ENCODE assay signal across 16 cellular contexts in genomic region chr20:41308726-41309413, GRCh38. TPM values are rescaled to one million over a fixed set of nuclear protein-coding genes. Genes with fewer than 3 reads are reported as not detected.
A peak's percentile ranks its signal among the peaks of the same experiment; 100 is the strongest.
DNase-seq lines count a peak whose midpoint lies in the region; ATAC-seq, FAIRE-seq and TF ChIP-seq lines count a peak whose summit lies in the region.
"Had no signal": no experiment of that assay in that cellular context is flagged by ENCODE, and none has a peak within 500 bp of the region (broad histone marks: within the 10 kb centered on the region; RNA-seq: fewer than 3 reads in every experiment).

No MANE protein-coding gene starts in this region.

- intact Hi-C loops in breast epithelium (cut with DNase I; ENCODE audit: low total_unique reads) (no loop called here), tibial artery (cut with DNase I; ENCODE audit: low total_unique reads) (no loop called here)
- intact Hi-C loops in activated CD4-positive, alpha-beta memory T cell treated with anti-CD3 and anti-CD28 coated beads for 36 hours (cut with micrococcal nuclease) = no loop called here

- FAIRE-seq in frontal cortex (lab: Jason Lieb, UNC) = no peak

- H3K9me3 ChIP-seq in breast epithelium (no peaks in the 10 kb centered on the region), tibial artery (no peaks in the 10 kb centered on the region)

- H3K4me1 ChIP-seq in breast epithelium (peaks cover 0 to 7% of the 10 kb centered on the region in 2 donors), tibial artery (peaks cover 0 to 80% (median 18%) of the 10 kb centered on the region in 4 donors)

- H3K27ac ChIP-seq in breast epithelium (peak overlapping the region; percentile 18 to 82), layer of hippocampus (ENCODE audit: low read depth, low read length) (peak overlapping the region; percentile 55), tibial artery (peak overlapping the region; percentile 71 to 76)

- H3K27me3 Mint-ChIP-seq in activated T-helper 17 cell treated with anti-CD3 and anti-CD28 coated beads, Interleukin-2, amount 50 U/mL, for 72 hours = no peaks in the 10 kb centered on the region
- H3K27me3 Mint-ChIP-seq in activated CD4-positive, alpha-beta memory T cell treated with anti-CD3 and anti-CD28 coated beads for 36 hours = no peaks in the 10 kb centered on the region
- H3K27me3 Mint-ChIP-seq: activated T-cell treated with anti-CD3 and anti-CD28 coated beads, Interleukin-2, amount 50 U/mL, for 24 hours; T-helper 17 cell had no signal

- no peak for ATAC-seq in activated T-helper 17 cell treated with anti-CD3 and anti-CD28 coated beads, Interleukin-2, amount 50 U/mL, for 72 hours (replicated peaks)
- ATAC-seq: T-helper 17 cell had no signal

- H3K36me3 ChIP-seq in breast epithelium = no peaks in the 10 kb centered on the region
- H3K36me3 ChIP-seq in tibial artery = no peaks in the 10 kb centered on the region

- H3K4me3 ChIP-seq in breast epithelium (no peak overlapping the region), tibial artery (no peak overlapping the region)

- no peaks in the 10 kb centered on the region for H3K36me3 Mint-ChIP-seq in activated T-helper 17 cell treated with anti-CD3 and anti-CD28 coated beads, Interleukin-2, amount 50 U/mL, for 72 hours (ENCODE audit: low read depth)
- no peaks in the 10 kb centered on the region for H3K36me3 Mint-ChIP-seq in activated CD4-positive, alpha-beta memory T cell treated with anti-CD3 and anti-CD28 coated beads for 36 hours

- H3K4me1 Mint-ChIP-seq in activated T-helper 17 cell treated with anti-CD3 and anti-CD28 coated beads, Interleukin-2, amount 50 U/mL, for 72 hours = peaks cover 9% of the 10 kb centered on the region
- H3K4me1 Mint-ChIP-seq in activated CD4-positive, alpha-beta memory T cell treated with anti-CD3 and anti-CD28 coated beads for 36 hours (ENCODE audit: low read depth) = peaks cover under 1% of the 10 kb centered on the region

- H3K4me3 Mint-ChIP-seq in activated T-helper 17 cell treated with anti-CD3 and anti-CD28 coated beads, Interleukin-2, amount 50 U/mL, for 72 hours = no peak overlapping the region
- no peak overlapping the region for H3K4me3 Mint-ChIP-seq in activated CD4-positive, alpha-beta memory T cell treated with anti-CD3 and anti-CD28 coated beads for 36 hours
- H3K4me3 Mint-ChIP-seq: activated T-cell treated with anti-CD3 and anti-CD28 coated beads, Interleukin-2, amount 50 U/mL, for 24 hours; endodermal cell; immature natural killer cell; T-helper 17 cell had no signal

- POLR2A ChIA-PET in activated CD4-positive, alpha-beta memory T cell treated with anti-CD3 and anti-CD28 coated beads for 36 hours (lab: Charles Lee) = no interaction called here

- no peaks in the 10 kb centered on the region for H3K9me3 Mint-ChIP-seq in activated T-helper 17 cell treated with anti-CD3 and anti-CD28 coated beads, Interleukin-2, amount 50 U/mL, for 72 hours
- H3K9me3 Mint-ChIP-seq in activated CD4-positive, alpha-beta memory T cell treated with anti-CD3 and anti-CD28 coated beads for 36 hours = no peaks in the 10 kb centered on the region
- H3K9me3 Mint-ChIP-seq: activated T-cell treated with anti-CD3 and anti-CD28 coated beads, Interleukin-2, amount 50 U/mL, for 24 hours; endodermal cell; immature natural killer cell had no signal

- TF ChIP-seq POLR2A in breast epithelium (IDR thresholded peaks at IDR 0.05) = no peak

- no peak overlapping the region for H3K27ac Mint-ChIP-seq in activated T-helper 17 cell treated with anti-CD3 and anti-CD28 coated beads, Interleukin-2, amount 50 U/mL, for 72 hours
- H3K27ac Mint-ChIP-seq in activated CD4-positive, alpha-beta memory T cell treated with anti-CD3 and anti-CD28 coated beads for 36 hours = no peak overlapping the region
- H3K27ac Mint-ChIP-seq: activated T-cell treated with anti-CD3 and anti-CD28 coated beads, Interleukin-2, amount 50 U/mL, for 24 hours; endodermal cell; T-helper 17 cell had no signal

- no peaks in the 10 kb centered on the region for H3K27me3 ChIP-seq in breast epithelium
- no peaks in the 10 kb centered on the region for H3K27me3 ChIP-seq in layer of hippocampus (ENCODE audit: control insufficient read depth, insufficient read depth, low read length)
- H3K27me3 ChIP-seq in tibial artery = no peaks in the 10 kb centered on the region

- DNase-seq in Kasumi-1 (lab: John Stamatoyannopoulos, UW) = peak; percentile 50 to 62
- no peak for DNase-seq in breast epithelium (ENCODE audit: low spot score in 2 of 2)
- no peak for DNase-seq in tibial artery
- no peak for DNase-seq in midbrain (lab: John Stamatoyannopoulos, UW)
- DNase-seq in frontal cortex (ENCODE audit: low spot score in 2 of 2) = no peak
- no peak for DNase-seq in activated CD4-positive, alpha-beta memory T cell treated with anti-CD3 and anti-CD28 coated beads for 36 hours
- DNase-seq: activated T-cell treated with anti-CD3 and anti-CD28 coated beads, Interleukin-2, amount 50 U/mL, for 24 hours; DMS 273 treated with DMSO at 0.1 percent for 48 hours; endodermal cell; immature natural killer cell; NCI-H510A; T-helper 17 cell had no signal

- CTCF ChIA-PET in activated CD4-positive, alpha-beta memory T cell treated with anti-CD3 and anti-CD28 coated beads for 36 hours (lab: Charles Lee) = interaction anchor here (0.8 kb wide), 1 partner anchor 31 kb away, joined by 3 read pairs; no protein-coding TSS in a partner anchor

- TF ChIP-seq CTCF in breast epithelium (IDR thresholded peaks at IDR 0.05) (no peak), tibial artery (IDR thresholded peaks at IDR 0.05) (no peak)

RNA-seq across cellular contexts. Expression of gene ZHX3, which starts 8.7 kb away (rescaled TPM):
- total RNA-seq in breast epithelium (10 to 100 TPM; 34.4 to 35.7 (median 34.6) TPM), frontal cortex (14.3 TPM)
- 1 to 10 TPM; 6.9 to 9.6 TPM for total RNA-seq in activated T-helper 17 cell treated with anti-CD3 and anti-CD28 coated beads, Interleukin-2, amount 50 U/mL, for 72 hours
- 10 to 100 TPM in 1 of 2 experiments, 1 to 10 TPM in 1; 9.4 to 11.3 TPM for total RNA-seq in activated CD4-positive, alpha-beta memory T cell treated with anti-CD3 and anti-CD28 coated beads for 36 hours

RNA-seq across cellular contexts. Expression of gene LPIN3, which starts 31.8 kb away (rescaled TPM):
- total RNA-seq in breast epithelium = 10 to 100 TPM; 20.8 to 43.2 (median 39.0) TPM
- total RNA-seq in activated T-helper 17 cell treated with anti-CD3 and anti-CD28 coated beads, Interleukin-2, amount 50 U/mL, for 72 hours = 1 to 10 TPM; 2.3 to 10.0 TPM
- 0.41 TPM for total RNA-seq in frontal cortex
- total RNA-seq in activated CD4-positive, alpha-beta memory T cell treated with anti-CD3 and anti-CD28 coated beads for 36 hours = under 1 TPM; 0.77 to 0.97 TPM

RNA-seq across cellular contexts. Expression of gene EMILIN3, which starts 57.7 kb away (rescaled TPM):
- total RNA-seq in breast epithelium = 1 to 10 TPM in 2 of 3 donors, under 1 TPM in 1; 0.32 to 7.5 (median 1.3) TPM
- not detected for total RNA-seq in activated T-helper 17 cell treated with anti-CD3 and anti-CD28 coated beads, Interleukin-2, amount 50 U/mL, for 72 hours
- 1.6 TPM for total RNA-seq in frontal cortex
- not detected for total RNA-seq in activated CD4-positive, alpha-beta memory T cell treated with anti-CD3 and anti-CD28 coated beads for 36 hours
- total RNA-seq: LHCN-M2, renal cortical epithelial cell, T-helper 17 cell had no signal

Comparison
In these comparisons a context has a peak if more than half of its experiments do, and no peak if none do; other contexts are left out.
1. DNase-seq: peak in Kasumi-1 (2 of 2); none in breast epithelium (0 of 2), tibial artery (0 of 2), midbrain (single experiment), frontal cortex (0 of 2) and activated CD4-positive, alpha-beta memory T cell treated with anti-CD3 and anti-CD28 coated beads for 36 hours (single experiment).
2. Peak in every context shown above with its lines, with median percentiles within 50 percentile points of each other: H3K27ac ChIP-seq.